14 cellular contexts compared by ENCODE assay signal in genomic region chr15:58222698-58223097, GRCh38.
DNase-seq lines count a peak whose midpoint lies in the region; ATAC-seq and TF ChIP-seq lines count a peak whose summit lies in the region.
"Had no signal": no experiment of that assay in that cellular context is flagged by ENCODE, and none has a peak within 500 bp of the region (broad histone marks: within the 10 kb centered on the region; RNA-seq: fewer than 3 reads in every experiment).

No MANE protein-coding gene starts in this region.

- intact Hi-C loops in breast epithelium (cut with DNase I; ENCODE audit: low total_unique reads) = loop anchor here (10.0 kb wide), 1 partner anchor 712 kb away; the partner anchor contains the start of gene SLTM
- intact Hi-C loops in MCF 10A (cut with micrococcal nuclease) = loop anchor here (10.0 kb wide), 3 partner anchors 652 to 912 kb away; partner anchors contain the start of gene SLTM

- H3K4me3 Mint-ChIP-seq in MCF 10A (ENCODE audit: unreplicated experiment) = no peak overlapping the region
- no peak overlapping the region for H3K4me3 Mint-ChIP-seq in T-helper 2 cell treated with Interferon-gamma antibody and Interleukin-4, amounts not matched to agents 5 μg/mL and 100 μg/mL, for 36 hours
- H3K4me3 Mint-ChIP-seq: brain had no signal

- CTCF ChIA-PET in MCF 10A (lab: Yijun Ruan, JAX) = interaction anchor here (0.5 to 3.1 kb wide), 12 partner anchors 9 to 778 kb away, joined by 3 to 21 read pairs (median 4); no protein-coding TSS in a partner anchor

- DNase-seq in breast epithelium (ENCODE audit: low spot score in 2 of 2) (no peak), MCF 10A (ENCODE audit: unreplicated experiment) (no peak), RPMI7951 (ENCODE audit: low read depth) (peak; percentile 59), fibroblast of peridontal ligament (ENCODE audit: extremely low read depth) (peak; percentile 35), SIG-M5 treated with dmso at 0.1 percent for 504 hours (lab: John Stamatoyannopoulos, UW; ENCODE audit: unreplicated experiment) (no peak)
- DNase-seq in T-helper 2 cell treated with Interferon-gamma antibody and Interleukin-4, amounts not matched to agents 5 μg/mL and 100 μg/mL, for 36 hours (ENCODE audit: low spot score) = no peak
- DNase-seq: activated CD4-positive, alpha-beta T cell treated with anti-CD3 and anti-CD28 coated beads for 1 hour; activated naive CD4-positive, alpha-beta T cell; NCI-H146; transverse colon had no signal

- no peaks in the 10 kb centered on the region for H3K9me3 ChIP-seq in breast epithelium
- H3K9me3 ChIP-seq: transverse colon had no signal

- H3K9me3 Mint-ChIP-seq in MCF 10A (ENCODE audit: unreplicated experiment) = peaks cover 6% of the 10 kb centered on the region
- H3K9me3 Mint-ChIP-seq in T-helper 2 cell treated with Interferon-gamma antibody and Interleukin-4, amounts not matched to agents 5 μg/mL and 100 μg/mL, for 36 hours = no peaks in the 10 kb centered on the region

- H3K4me1 Mint-ChIP-seq in MCF 10A (ENCODE audit: insufficient read depth, unreplicated experiment) = no peaks in the 10 kb centered on the region
- peaks cover 3% of the 10 kb centered on the region for H3K4me1 Mint-ChIP-seq in T-helper 2 cell treated with Interferon-gamma antibody and Interleukin-4, amounts not matched to agents 5 μg/mL and 100 μg/mL, for 36 hours (ENCODE audit: low read depth)

- no peak for TF ChIP-seq POLR2A in breast epithelium (IDR thresholded peaks at IDR 0.05)

- no peaks in the 10 kb centered on the region for H3K27me3 ChIP-seq in breast epithelium
- H3K27me3 ChIP-seq: transverse colon had no signal

- no peak overlapping the region for H3K27ac Mint-ChIP-seq in MCF 10A (ENCODE audit: low read depth, unreplicated experiment)
- H3K27ac Mint-ChIP-seq in T-helper 2 cell treated with Interferon-gamma antibody and Interleukin-4, amounts not matched to agents 5 μg/mL and 100 μg/mL, for 36 hours = no peak overlapping the region

- no peaks in the 10 kb centered on the region for H3K27me3 Mint-ChIP-seq in MCF 10A (ENCODE audit: insufficient read depth, unreplicated experiment)
- peaks cover 16% of the 10 kb centered on the region for H3K27me3 Mint-ChIP-seq in T-helper 2 cell treated with Interferon-gamma antibody and Interleukin-4, amounts not matched to agents 5 μg/mL and 100 μg/mL, for 36 hours (ENCODE audit: low read depth)

- H3K36me3 ChIP-seq in breast epithelium = no peaks in the 10 kb centered on the region
- H3K36me3 ChIP-seq: transverse colon had no signal

- TF ChIP-seq CTCF in breast epithelium (IDR thresholded peaks at IDR 0.05) = no peak
- TF ChIP-seq CTCF in MCF 10A (IDR thresholded peaks at IDR 0.05; ENCODE audit: unreplicated experiment) = no peak

- BruUV-seq in MCF 10A (replicated peaks; lab: Mats Ljungman, UMichigan) = no TSS peak

- POLR2A ChIA-PET in MCF 10A (lab: Yijun Ruan, JAX) = interaction anchor here (1.3 to 1.7 kb wide), 2 partner anchors 9 to 533 kb away, joined by 3 to 13 read pairs; no protein-coding TSS in a partner anchor

- no peak overlapping the region for H3K4me3 ChIP-seq in breast epithelium
- H3K4me3 ChIP-seq: lung, transverse colon had no signal

- peaks cover 0 to 3% of the 10 kb centered on the region in 2 donors for H3K4me1 ChIP-seq in breast epithelium
- H3K4me1 ChIP-seq: transverse colon had no signal

- H3K27ac ChIP-seq in breast epithelium = peak overlapping the region; percentile 59 to 75
- H3K27ac ChIP-seq: transverse colon had no signal

- ATAC-seq in HG02981 (IDR thresholded peaks at IDR 0.05; ENCODE audit: unreplicated experiment) (no peak), GM21723 (IDR thresholded peaks at IDR 0.05; ENCODE audit: unreplicated experiment) (no peak)

- no peaks in the 10 kb centered on the region for H3K36me3 Mint-ChIP-seq in MCF 10A (ENCODE audit: insufficient read depth, unreplicated experiment)
- H3K36me3 Mint-ChIP-seq in T-helper 2 cell treated with Interferon-gamma antibody and Interleukin-4, amounts not matched to agents 5 μg/mL and 100 μg/mL, for 36 hours (ENCODE audit: low read depth) = no peaks in the 10 kb centered on the region
- H3K36me3 Mint-ChIP-seq: brain had no signal

Comparison
In these comparisons a context has a peak if more than half of its experiments do, and no peak if none do; other contexts are left out.
1. DNase-seq: peak in RPMI7951 (single experiment) and fibroblast of peridontal ligament (single experiment); none in breast epithelium (0 of 2), MCF 10A (single experiment), T-helper 2 cell treated with Interferon-gamma antibody and Interleukin-4, amounts not matched to agents 5 μg/mL and 100 μg/mL, for 36 hours (single experiment) and SIG-M5 treated with dmso at 0.1 percent for 504 hours (single experiment).